In the genomic region with DNA sequence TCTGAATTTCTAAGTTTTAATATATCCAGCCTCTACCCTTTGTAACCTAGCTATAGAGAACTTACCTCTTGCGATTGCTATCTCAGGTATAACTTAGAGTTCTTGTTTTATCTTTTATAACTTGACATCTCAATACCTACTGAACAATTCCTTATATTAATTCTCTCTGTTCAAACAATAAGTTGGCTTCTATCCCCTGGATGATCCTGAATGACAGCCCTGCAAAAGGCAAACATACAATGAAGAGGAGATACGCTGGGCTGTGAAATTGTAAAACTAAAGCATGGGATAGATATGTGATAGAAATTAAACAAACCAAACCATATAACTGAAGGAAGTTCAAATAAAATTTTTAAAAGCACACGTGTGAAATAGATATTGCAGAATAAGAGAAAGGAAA, we compare ENCODE assay signal across 36 cellular contexts.
"Had no signal": no experiment of that assay in that cellular context is flagged by ENCODE, and none has a peak within 500 bp of the region (broad histone marks: within the 10 kb centered on the region; RNA-seq: fewer than 3 reads in every experiment).

No MANE protein-coding gene starts in this region.

- H3K27me3 Mint-ChIP-seq: activated naive CD4-positive, alpha-beta T cell treated with anti-CD3 and anti-CD28 coated beads, Interleukin-2, amount 10 ng/mL, durations not matched to agents 7 days and 5 days; activated naive CD4-positive, alpha-beta T cell treated with anti-CD3 and anti-CD28 coated beads, Interleukin-2, amount 50 U/mL, for 24 hours; activated naive CD8-positive, alpha-beta T cell; activated naive CD8-positive, alpha-beta T cell treated with anti-CD3 and anti-CD28 coated beads for 36 hours; activated naive CD8-positive, alpha-beta T cell treated with anti-CD3 and anti-CD28 coated beads, Interleukin-2, amount 10 ng/mL, durations not matched to agents 7 days and 5 days; activated naive CD8-positive, alpha-beta T cell treated with anti-CD3 and anti-CD28 coated beads, Interleukin-2, amount 50 U/mL, for 24 hours; activated T-helper 17 cell treated with anti-CD3 and anti-CD28 coated beads, Interleukin-2, amount 50 U/mL, for 72 hours; central memory CD8-positive, alpha-beta T cell had no signal

- H3K27ac ChIP-seq: adrenal gland, ascending aorta, body of pancreas, brain microvascular endothelial cell, breast epithelium, cardiac muscle cell had no signal

- H3K9me3 ChIP-seq: adrenal gland, ascending aorta, body of pancreas, breast epithelium had no signal

- DNase-seq: activated effector memory CD4-positive, alpha-beta T cell treated with anti-CD3 and anti-CD28 coated beads, Interleukin-2, amount 50 U/mL, for 16 hours; activated effector memory CD4-positive, alpha-beta T cell treated with Interleukin-2 at 50 U/mL for 16 hours; activated gamma-delta T cell; activated gamma-delta T cell treated with Interleukin-2 at 50 U/mL for 16 hours; activated naive CD4-positive, alpha-beta T cell; activated naive CD4-positive, alpha-beta T cell treated with anti-CD3 and anti-CD28 coated beads for 36 hours; activated naive CD4-positive, alpha-beta T cell treated with anti-CD3 and anti-CD28 coated beads, Interleukin-2, amount 10 ng/mL, durations not matched to agents 7 days and 5 days; activated naive CD4-positive, alpha-beta T cell treated with anti-CD3 and anti-CD28 coated beads, Interleukin-2, amount 50 U/mL, for 16 hours; activated naive CD4-positive, alpha-beta T cell treated with Interleukin-2 at 50 U/mL for 16 hours; activated naive CD8-positive, alpha-beta T cell treated with anti-CD3 and anti-CD28 coated beads for 36 hours; activated naive CD8-positive, alpha-beta T cell treated with anti-CD3 and anti-CD28 coated beads, Interleukin-2, amount 10 ng/mL, durations not matched to agents 7 days and 5 days; activated naive CD8-positive, alpha-beta T cell treated with anti-CD3 and anti-CD28 coated beads, Interleukin-2, amount 50 U/mL, for 24 hours; activated T-cell treated with anti-CD3 and anti-CD28 coated beads, Interleukin-2, amount 50 U/mL, for 4 hours; activated T-cell treated with anti-CD3 and anti-CD28 coated beads, Interleukin-2, amount 50 U/mL, for 48 hours; activated T-cell treated with anti-CD3 and anti-CD28 coated beads, Interleukin-2, amount 50 U/mL, for 72 hours; adrenal gland; amniotic stem cell; amygdala; anterior cingulate cortex; aorta; body of pancreas; brain microvascular endothelial cell; caudate nucleus; central memory CD4-positive, alpha-beta T cell; cerebellar nuclear complex had no signal

- H3K4me3 Mint-ChIP-seq: activated naive CD4-positive, alpha-beta T cell treated with anti-CD3 and anti-CD28 coated beads for 36 hours; activated naive CD4-positive, alpha-beta T cell treated with anti-CD3 and anti-CD28 coated beads, Interleukin-2, amount 10 ng/mL, durations not matched to agents 7 days and 5 days; activated naive CD4-positive, alpha-beta T cell treated with anti-CD3 and anti-CD28 coated beads, Interleukin-2, amount 50 U/mL, for 24 hours; activated naive CD8-positive, alpha-beta T cell; activated naive CD8-positive, alpha-beta T cell treated with anti-CD3 and anti-CD28 coated beads for 36 hours; activated naive CD8-positive, alpha-beta T cell treated with anti-CD3 and anti-CD28 coated beads, Interleukin-2, amount 10 ng/mL, durations not matched to agents 7 days and 5 days; activated naive CD8-positive, alpha-beta T cell treated with anti-CD3 and anti-CD28 coated beads, Interleukin-2, amount 50 U/mL, for 24 hours; activated T-cell treated with anti-CD3 and anti-CD28 coated beads, Interleukin-2, amount 50 U/mL, for 4 hours; activated T-cell treated with anti-CD3 and anti-CD28 coated beads, Interleukin-2, amount 50 U/mL, for 72 hours; activated T-helper 1 cell treated with anti-CD3 and anti-CD28 coated beads, Interleukin-12 subunit alpha, Interleukin-12 subunit beta, Interleukin-2, Interleukin-4 antibody, amounts not matched to agents 30 ng/mL and 10 ng/mL and 1 ng/mL, durations not matched to agents 14 hours and 24 hours and 36 hours; activated T-helper 17 cell treated with anti-CD3 and anti-CD28 coated beads, Interleukin-2, amount 50 U/mL, for 72 hours; brain; central memory CD8-positive, alpha-beta T cell had no signal

- H3K4me1 Mint-ChIP-seq: activated naive CD4-positive, alpha-beta T cell treated with anti-CD3 and anti-CD28 coated beads, Interleukin-2, amount 10 ng/mL, durations not matched to agents 7 days and 5 days; activated naive CD4-positive, alpha-beta T cell treated with anti-CD3 and anti-CD28 coated beads, Interleukin-2, amount 50 U/mL, for 24 hours; activated naive CD8-positive, alpha-beta T cell treated with anti-CD3 and anti-CD28 coated beads for 36 hours; activated naive CD8-positive, alpha-beta T cell treated with anti-CD3 and anti-CD28 coated beads, Interleukin-2, amount 10 ng/mL, durations not matched to agents 7 days and 5 days; activated naive CD8-positive, alpha-beta T cell treated with anti-CD3 and anti-CD28 coated beads, Interleukin-2, amount 50 U/mL, for 24 hours; activated T-helper 17 cell treated with anti-CD3 and anti-CD28 coated beads, Interleukin-2, amount 50 U/mL, for 72 hours; central memory CD8-positive, alpha-beta T cell had no signal

- H3K4me3 ChIP-seq: adrenal gland, ascending aorta, body of pancreas, breast epithelium, cardiac muscle cell had no signal

- H3K36me3 ChIP-seq: adrenal gland, ascending aorta, brain microvascular endothelial cell, breast epithelium, cardiac muscle cell had no signal

- H3K27ac Mint-ChIP-seq: activated naive CD4-positive, alpha-beta T cell treated with anti-CD3 and anti-CD28 coated beads for 36 hours; activated naive CD4-positive, alpha-beta T cell treated with anti-CD3 and anti-CD28 coated beads, Interleukin-2, amount 10 ng/mL, durations not matched to agents 7 days and 5 days; activated naive CD4-positive, alpha-beta T cell treated with anti-CD3 and anti-CD28 coated beads, Interleukin-2, amount 50 U/mL, for 24 hours; activated naive CD4-positive, alpha-beta T cell treated with anti-CD3 and anti-CD28 coated beads, Interleukin-2, amount 50 U/mL, for 72 hours; activated naive CD8-positive, alpha-beta T cell; activated naive CD8-positive, alpha-beta T cell treated with anti-CD3 and anti-CD28 coated beads for 36 hours; activated naive CD8-positive, alpha-beta T cell treated with anti-CD3 and anti-CD28 coated beads, Interleukin-2, amount 10 ng/mL, durations not matched to agents 7 days and 5 days; activated naive CD8-positive, alpha-beta T cell treated with anti-CD3 and anti-CD28 coated beads, Interleukin-2, amount 50 U/mL, for 24 hours; activated T-cell treated with anti-CD3 and anti-CD28 coated beads, Interleukin-2, amount 50 U/mL, for 72 hours; activated T-helper 1 cell treated with anti-CD3 and anti-CD28 coated beads, Interleukin-12 subunit alpha, Interleukin-12 subunit beta, Interleukin-2, Interleukin-4 antibody, amounts not matched to agents 30 ng/mL and 10 ng/mL and 1 ng/mL, durations not matched to agents 14 hours and 24 hours and 36 hours; activated T-helper 17 cell treated with anti-CD3 and anti-CD28 coated beads, Interleukin-2, amount 50 U/mL, for 72 hours; activated T-helper 2 cell treated with anti-CD3 and anti-CD28 coated beads, Interferon-gamma antibody, Interleukin-2, Interleukin-4, amounts not matched to agents 10 μg/mL and 5 μg/mL and 100 μg/mL, durations not matched to agents 14 hours and 24 hours and 36 hours; brain had no signal

- H3K4me1 ChIP-seq: adrenal gland, ascending aorta, body of pancreas, breast epithelium had no signal

- H3K27me3 ChIP-seq: adrenal gland, ascending aorta, body of pancreas, brain microvascular endothelial cell, breast epithelium, cardiac muscle cell had no signal

- H3K36me3 Mint-ChIP-seq: activated naive CD4-positive, alpha-beta T cell treated with anti-CD3 and anti-CD28 coated beads, Interleukin-2, amount 10 ng/mL, durations not matched to agents 7 days and 5 days; activated naive CD4-positive, alpha-beta T cell treated with anti-CD3 and anti-CD28 coated beads, Interleukin-2, amount 50 U/mL, for 24 hours; activated naive CD4-positive, alpha-beta T cell treated with anti-CD3 and anti-CD28 coated beads, Interleukin-2, amount 50 U/mL, for 72 hours; activated naive CD8-positive, alpha-beta T cell; activated naive CD8-positive, alpha-beta T cell treated with anti-CD3 and anti-CD28 coated beads for 36 hours; activated naive CD8-positive, alpha-beta T cell treated with anti-CD3 and anti-CD28 coated beads, Interleukin-2, amount 10 ng/mL, durations not matched to agents 7 days and 5 days; brain had no signal

- H3K9me3 Mint-ChIP-seq: activated T-helper 1 cell treated with anti-CD3 and anti-CD28 coated beads, Interleukin-12 subunit alpha, Interleukin-12 subunit beta, Interleukin-2, Interleukin-4 antibody, amounts not matched to agents 30 ng/mL and 10 ng/mL and 1 ng/mL, durations not matched to agents 14 hours and 24 hours and 36 hours had no signal
